14 cellular contexts compared by ENCODE assay signal in the genomic region with DNA sequence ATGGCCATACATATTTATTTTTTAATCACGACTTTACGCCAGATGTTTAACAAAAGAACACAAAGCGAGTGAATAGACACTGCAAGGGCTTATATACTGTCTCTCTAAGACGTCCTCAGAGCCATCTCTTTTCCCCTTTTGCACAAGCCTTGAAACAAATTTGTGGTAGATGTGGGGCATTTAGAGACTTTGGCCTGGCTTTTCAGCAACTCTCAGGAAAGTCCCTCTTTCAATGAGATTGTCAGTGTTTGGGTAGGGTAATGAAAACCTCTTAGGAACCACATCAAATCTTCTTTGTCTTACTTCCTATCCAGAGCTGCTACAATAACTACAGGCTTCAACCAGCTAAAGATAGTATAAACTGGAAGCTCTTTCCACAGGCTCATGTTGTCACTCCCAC.
A peak's percentile ranks its signal among the peaks of the same experiment; 100 is the strongest.
DNase-seq lines count a peak whose midpoint lies in the region; ATAC-seq, FAIRE-seq and TF ChIP-seq lines count a peak whose summit lies in the region.
"Had no signal": no experiment of that assay in that cellular context is flagged by ENCODE, and none has a peak within 500 bp of the region (broad histone marks: within the 10 kb centered on the region; RNA-seq: fewer than 3 reads in every experiment).

No MANE protein-coding gene starts in this region.

- no peaks in the 10 kb centered on the region for H3K4me1 ChIP-seq in transverse colon

- peak; percentile 9 for FAIRE-seq in GM18507 (lab: Jason Lieb, UNC)

- in situ Hi-C loops in transverse colon (cut with MboI; ENCODE audit: low pct_ligation_motif_present in 1 of 4, low pct_unique_long_range_greater_than_20kb in 1 of 4, low sequenced_read_pairs in 3 of 4), result no loop called here

- ATAC-seq in GM19468 (IDR thresholded peaks at IDR 0.05; ENCODE audit: extremely low read depth, unreplicated experiment) (peak; percentile 41), HG02870 (IDR thresholded peaks at IDR 0.05; ENCODE audit: unreplicated experiment) (peak; percentile 54), HG03520 (IDR thresholded peaks at IDR 0.05; ENCODE audit: unreplicated experiment) (peak; percentile 76)

- WGBS in transverse colon (ENCODE audit: low coverage in 1 of 2), 2 donors, result 52 to 53% methylated on average over 4 of the region's 4 CpGs

- no peaks in the 10 kb centered on the region for H3K27me3 ChIP-seq in transverse colon

- no peaks in the 10 kb centered on the region for H3K9me3 ChIP-seq in transverse colon

- TF ChIP-seq EP300 in transverse colon (IDR thresholded peaks at IDR 0.05; ENCODE audit: low read depth), result no peak

- TF ChIP-seq POLR2A in transverse colon (IDR thresholded peaks at IDR 0.05), result no peak

- no peak overlapping the region for H3K27ac ChIP-seq in transverse colon

- DNase-seq in GM18507 (ENCODE audit: extremely low spot score, insufficient read length, low read depth), result no peak
- no peak for DNase-seq in DMS53 (lab: John Stamatoyannopoulos, UW)
- no peak for DNase-seq in DMS 273 treated with DMSO at 0.1 percent for 48 hours (lab: John Stamatoyannopoulos, UW)
- no peak for DNase-seq in transverse colon
- no peak for DNase-seq in mucosa of gallbladder (ENCODE audit: low spot score)
- DNase-seq: activated CD4-positive, alpha-beta T cell treated with anti-CD3 and anti-CD28 coated beads, Interleukin-2, amount 10 ng/mL, durations not matched to agents 7 days and 5 days; activated T-cell treated with anti-CD3 and anti-CD28 coated beads, Interleukin-2, amount 50 U/mL, for 24 hours; foreskin melanocyte; nephron progenitor cell; retina; SHP77 had no signal

- H3K4me3 ChIP-seq in transverse colon, result no peak overlapping the region

- no peak for TF ChIP-seq CTCF in transverse colon (IDR thresholded peaks at IDR 0.05)

- intact Hi-C loops in transverse colon (cut with DNase I; ENCODE audit: low total_unique reads), result no loop called here

- H3K36me3 ChIP-seq in transverse colon, result no peaks in the 10 kb centered on the region
